Comparison of ENCODE assay signal across 8 cellular contexts in genomic region chr12:123231931-123232330, GRCh38. TPM values are rescaled to one million over a fixed set of nuclear protein-coding genes. Genes with fewer than 3 reads are reported as not detected.
A peak's percentile ranks its signal among the peaks of the same experiment; 100 is the strongest.
DNase-seq lines count a peak whose midpoint lies in the region; ATAC-seq and TF ChIP-seq lines count a peak whose summit lies in the region.

No MANE protein-coding gene starts in this region.

- CTCF ChIA-PET in activated CD4-positive, alpha-beta T cell treated with anti-CD3 and anti-CD28 coated beads for 36 hours (lab: Charles Lee): interaction anchor here (0.8 to 3.4 kb wide), 13 partner anchors 9 to 521 kb away, joined by 3 to 24 read pairs (median 4); partner anchors contain the start of gene SBNO1

- no peak for TF ChIP-seq CTCF in WI38 (IDR thresholded peaks at IDR 0.05; ENCODE audit: low read depth, low read length)

- H3K9me3 ChIP-seq in iPS DF 6.9 (ENCODE audit: control insufficient read depth, insufficient read depth, low read length): no peaks in the 10 kb centered on the region
- H3K9me3 ChIP-seq in stomach smooth muscle (ENCODE audit: control insufficient read depth in 2 of 2, low read length in 2 of 2): no peaks in the 10 kb centered on the region

- peak overlapping the region; percentile 83 to 93 for H3K9ac ChIP-seq in stomach smooth muscle (ENCODE audit: low read length in 2 of 2)

- H3K27ac ChIP-seq in iPS DF 6.9 (ENCODE audit: low read length) (no peak overlapping the region), stomach smooth muscle (ENCODE audit: low read length) (no peak overlapping the region)

- no peaks in the 10 kb centered on the region for H3K27me3 Mint-ChIP-seq in activated CD4-positive, alpha-beta T cell treated with anti-CD3 and anti-CD28 coated beads for 36 hours

- H3K27me3 ChIP-seq in iPS DF 6.9 (ENCODE audit: control insufficient read depth, insufficient read depth, low read length): no peaks in the 10 kb centered on the region
- no peaks in the 10 kb centered on the region for H3K27me3 ChIP-seq in stomach smooth muscle (ENCODE audit: control insufficient read depth in 1 of 2, insufficient read depth in 2 of 2, low read length in 2 of 2)

- no peaks in the 10 kb centered on the region for H3K36me3 ChIP-seq in iPS DF 6.9 (ENCODE audit: control insufficient read depth, insufficient read depth, low read length)
- H3K36me3 ChIP-seq in stomach smooth muscle (ENCODE audit: control insufficient read depth in 2 of 2, insufficient read depth in 2 of 2, low read length in 2 of 2): peaks cover 0 to 2% of the 10 kb centered on the region in 2 donors

- H3K36me3 Mint-ChIP-seq in activated CD4-positive, alpha-beta T cell treated with anti-CD3 and anti-CD28 coated beads for 36 hours (ENCODE audit: low read depth): peaks cover 45% of the 10 kb centered on the region

- H3K4me1 ChIP-seq in iPS DF 6.9 (ENCODE audit: control insufficient read depth, insufficient read depth, low read length) (0 out of 2 replicates have a peak, but pooled peaks cover 1% of the 10 kb centered on the region), stomach smooth muscle (ENCODE audit: control insufficient read depth, insufficient read depth, low read length) (peaks cover 26% of the 10 kb centered on the region)

- POLR2A ChIA-PET in activated CD4-positive, alpha-beta T cell treated with anti-CD3 and anti-CD28 coated beads for 36 hours (lab: Charles Lee): interaction anchor here (0.9 to 2.7 kb wide), 9 partner anchors 9 to 483 kb away, joined by 3 to 40 read pairs (median 7); no protein-coding TSS in a partner anchor

- intact Hi-C loops in activated CD4-positive, alpha-beta T cell treated with anti-CD3 and anti-CD28 coated beads for 36 hours (cut with DNase I, micrococcal nuclease): loop anchor here (2.0 to 10.0 kb wide), 9 partner anchors 80 to 740 kb away; partner anchors contain the start of genes PITPNM2 (in 2 of the 2), CCDC92 (in 1 of the 2), DDX55 (in 1 of the 2) and VPS37B (in 1 of the 2)

- peak overlapping the region; percentile 90 for H3K4me3 Mint-ChIP-seq in activated CD4-positive, alpha-beta T cell treated with anti-CD3 and anti-CD28 coated beads for 36 hours

- H3K9me3 Mint-ChIP-seq in activated CD4-positive, alpha-beta T cell treated with anti-CD3 and anti-CD28 coated beads for 36 hours (ENCODE audit: low read depth): no peaks in the 10 kb centered on the region

- H3K4me1 Mint-ChIP-seq in activated CD4-positive, alpha-beta T cell treated with anti-CD3 and anti-CD28 coated beads for 36 hours: peaks cover 58% of the 10 kb centered on the region

- H3K4me3 ChIP-seq in WI38 (ENCODE audit: low read depth, low read length): peak overlapping the region; percentile 96
- H3K4me3 ChIP-seq in iPS DF 6.9 (ENCODE audit: low read length): peak overlapping the region; percentile 81; the same call in 1 of the 2 replicates
- peak overlapping the region; percentile 98 to 100 for H3K4me3 ChIP-seq in stomach smooth muscle (ENCODE audit: low read length in 2 of 2)

- DNase-seq in activated CD4-positive, alpha-beta T cell treated with anti-CD3 and anti-CD28 coated beads for 36 hours: no peak
- DNase-seq in activated CD4-positive, alpha-beta T cell treated with anti-CD3 and anti-CD28 coated beads for 4 hours: no peak
- no peak for DNase-seq in iPS DF 6.9 (ENCODE audit: low read depth, low spot score)
- DNase-seq in CD1c-positive myeloid dendritic cell (ENCODE audit: extremely low spot score): no peak

- no peak for ATAC-seq in activated CD4-positive, alpha-beta T cell treated with anti-CD3 and anti-CD28 coated beads for 36 hours
- ATAC-seq in HG03175 (IDR thresholded peaks at IDR 0.05; ENCODE audit: unreplicated experiment) (no peak), HG03135 (IDR thresholded peaks at IDR 0.05; ENCODE audit: unreplicated experiment) (no peak)

- no CpG with 5 or more reads among the region's 5 CpGs for WGBS in iPS DF 6.9 (ENCODE audit: insufficient coverage, insufficient read length)

- peak overlapping the region; percentile 99 for H3K27ac Mint-ChIP-seq in activated CD4-positive, alpha-beta T cell treated with anti-CD3 and anti-CD28 coated beads for 36 hours

RNA-seq across cellular contexts. Expression of gene MPHOSPH9, which starts 1.0 kb away (rescaled TPM):
- 100 to 1,000 TPM in 1 of 2 experiments, 10 to 100 TPM in 1; 94.0 to 128 TPM for total RNA-seq in activated CD4-positive, alpha-beta T cell treated with anti-CD3 and anti-CD28 coated beads for 36 hours

RNA-seq across cellular contexts. Expression of gene MTRFR, which starts 1.3 kb away (rescaled TPM):
- 10 to 100 TPM; 31.1 to 34.7 TPM for total RNA-seq in activated CD4-positive, alpha-beta T cell treated with anti-CD3 and anti-CD28 coated beads for 36 hours

RNA-seq across cellular contexts. Expression of gene CDK2AP1, which starts 39.7 kb away (rescaled TPM):
- 10 to 100 TPM; 69.3 to 77.6 TPM for total RNA-seq in activated CD4-positive, alpha-beta T cell treated with anti-CD3 and anti-CD28 coated beads for 36 hours
